ENCODE assay signal across 14 cellular contexts in genomic region chr22:44884968-44885805, GRCh38.
DNase-seq lines count a peak whose midpoint lies in the region; ATAC-seq, FAIRE-seq and TF ChIP-seq lines count a peak whose summit lies in the region.
"Had no signal": no experiment of that assay in that cellular context is flagged by ENCODE, and none has a peak within 500 bp of the region (broad histone marks: within the 10 kb centered on the region; RNA-seq: fewer than 3 reads in every experiment).

No MANE protein-coding gene starts in this region.

- ATAC-seq in heart right ventricle (no peak), PC-3 (peak; percentile 85), GM21825 (IDR thresholded peaks at IDR 0.05; ENCODE audit: unreplicated experiment) (no peak), HG03521 (IDR thresholded peaks at IDR 0.05; ENCODE audit: unreplicated experiment) (no peak)
- ATAC-seq: CD8-positive, alpha-beta T cell; GM12878; WTC11 had no signal

- no peaks in the 10 kb centered on the region for H3K27me3 ChIP-seq in heart right ventricle
- peaks cover 15% of the 10 kb centered on the region for H3K27me3 ChIP-seq in PC-3 (ENCODE audit: low read length)
- no peaks in the 10 kb centered on the region for H3K27me3 ChIP-seq in esophagus squamous epithelium

- no peaks in the 10 kb centered on the region for H4K20me1 ChIP-seq in PC-3 (ENCODE audit: low read length)

- no peak for FAIRE-seq in urothelium cell line (lab: Jason Lieb, UNC)
- FAIRE-seq: frontal cortex, GM12878 had no signal

- CTCF ChIA-PET in PC-3 (lab: Charles Lee), result no interaction called here

- H3K4me3 ChIP-seq in heart right ventricle (no peak overlapping the region), PC-3 (ENCODE audit: low read length) (no peak overlapping the region), esophagus squamous epithelium (no peak overlapping the region)
- H3K4me3 ChIP-seq: GM12878 had no signal

- TF ChIP-seq POLR2A in esophagus squamous epithelium (IDR thresholded peaks at IDR 0.05), result no peak

- no peak overlapping the region for H3K9ac ChIP-seq in PC-3 (ENCODE audit: low read length)

- H3K4me2 ChIP-seq in PC-3 (ENCODE audit: low read length), result no peak overlapping the region

- H3F3A ChIP-seq in PC-3 (ENCODE audit: low read length, unreplicated experiment), result no peaks in the 10 kb centered on the region

- no peak overlapping the region for H2AFZ ChIP-seq in PC-3 (ENCODE audit: low read length)

- DNase-seq in cardiac septum (ENCODE audit: low spot score) (peak; percentile 51), heart right ventricle (no peak), PC-3 (peak; percentile 80), iris pigment epithelial cell (ENCODE audit: low read depth) (peak; percentile 3), urothelium cell line (ENCODE audit: low spot score) (peak; percentile 76), esophagus squamous epithelium (lab: John Stamatoyannopoulos, UW) (no peak)
- DNase-seq: activated gamma-delta T cell; CD8-positive, alpha-beta T cell; retina had no signal

- H3K27ac ChIP-seq in heart right ventricle (no peak overlapping the region), PC-3 (ENCODE audit: low read length) (no peak overlapping the region), esophagus squamous epithelium (no peak overlapping the region)

- 89 to 90% methylated on average over 17 to 18 of the region's 18 CpGs for WGBS in heart right ventricle, 2 donors
- WGBS in esophagus squamous epithelium, 2 donors, result 67 to 92% methylated on average over 4 to 6 of the region's 18 CpGs

- no TSS peak for BruUV-seq in PC-3 (replicated peaks; lab: Mats Ljungman, UMichigan)

- H3K9me3 ChIP-seq in heart right ventricle, result no peaks in the 10 kb centered on the region
- H3K9me3 ChIP-seq in PC-3 (ENCODE audit: low read length), result no peaks in the 10 kb centered on the region
- H3K9me3 ChIP-seq in esophagus squamous epithelium, result no peaks in the 10 kb centered on the region

- TF ChIP-seq CTCF in heart right ventricle (IDR thresholded peaks at IDR 0.05), result no peak
- no peak for TF ChIP-seq CTCF in PC-3 (conservative IDR thresholded peaks at IDR 0.05; ENCODE audit: low read depth, low read length)
- no peak for TF ChIP-seq CTCF in esophagus squamous epithelium (IDR thresholded peaks at IDR 0.05)

- intact Hi-C loops in cardiac septum (cut with DNase I), result no loop called here
- intact Hi-C loops in heart right ventricle (cut with DNase I), result no loop called here
- intact Hi-C loops in PC-3 (cut with micrococcal nuclease), result no loop called here
- intact Hi-C loops in esophagus squamous epithelium (cut with DNase I), result no loop called here

- POLR2A ChIA-PET in PC-3 (lab: Charles Lee; ENCODE audit: unreplicated experiment), result no interaction called here

- H3K79me2 ChIP-seq in PC-3 (ENCODE audit: low read length), result no peaks in the 10 kb centered on the region

- H3K36me3 ChIP-seq in heart right ventricle (no peaks in the 10 kb centered on the region), PC-3 (ENCODE audit: low read depth, low read length) (no peaks in the 10 kb centered on the region), esophagus squamous epithelium (no peaks in the 10 kb centered on the region)

- H3K9me2 ChIP-seq in PC-3 (replicated peaks; ENCODE audit: low read length), result no peaks in the 10 kb centered on the region

- H3K4me1 ChIP-seq in heart right ventricle (no peaks in the 10 kb centered on the region), PC-3 (ENCODE audit: insufficient read depth, low read length) (peaks cover 18% of the 10 kb centered on the region; the same call in 1 of the 2 replicates), esophagus squamous epithelium (no peaks in the 10 kb centered on the region)

Comparison
In these comparisons a context has a peak if more than half of its experiments do, and no peak if none do; other contexts are left out.
1. DNase-seq: peak in cardiac septum (single experiment), PC-3 (single experiment), iris pigment epithelial cell (single experiment) and urothelium cell line (single experiment); none in heart right ventricle (0 of 2) and esophagus squamous epithelium (single experiment).